8 cellular contexts compared by ENCODE assay signal in the genomic region with DNA sequence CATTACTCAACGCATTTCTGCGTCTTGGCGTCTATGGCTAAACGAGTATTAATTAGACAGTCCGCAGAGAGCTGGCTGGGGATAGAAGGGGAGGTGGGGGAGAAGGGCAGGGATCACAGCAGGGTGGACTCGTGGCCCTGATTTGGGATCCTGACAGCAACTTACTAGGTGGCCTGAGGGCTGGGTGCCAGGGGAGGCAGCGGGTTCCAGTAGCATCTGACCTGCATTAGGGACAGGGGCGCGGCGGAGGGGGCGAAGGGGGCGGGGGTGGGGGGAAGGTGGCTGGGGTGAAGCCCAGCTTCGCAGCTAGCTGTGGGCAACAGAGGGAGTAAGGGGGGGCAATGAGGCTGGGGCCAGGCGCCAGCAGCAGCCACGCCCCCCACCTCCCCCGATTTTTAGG. TPM values are rescaled to one million over a fixed set of nuclear protein-coding genes. Genes with fewer than 3 reads are reported as not detected.
DNase-seq lines count a peak whose midpoint lies in the region; ATAC-seq and TF ChIP-seq lines count a peak whose summit lies in the region.

No MANE protein-coding gene starts in this region.

- H2AFZ ChIP-seq in GM23248: peak overlapping the region; percentile 92

- no peak for TF ChIP-seq CTCF in sigmoid colon (IDR thresholded peaks at IDR 0.05)

- H3K4me3 ChIP-seq in GM23248: peak overlapping the region; percentile 91
- peak overlapping the region; percentile 94 for H3K4me3 ChIP-seq in right cardiac atrium (ENCODE audit: low read length)
- peak overlapping the region; percentile 64 to 95 (median 84) for H3K4me3 ChIP-seq in sigmoid colon

- H3K27me3 Mint-ChIP-seq in activated T-helper 1 cell treated with anti-CD3 and anti-CD28 coated beads, Interleukin-12 subunit alpha, Interleukin-12 subunit beta, Interleukin-2, Interleukin-4 antibody, amounts not matched to agents 30 ng/mL and 10 ng/mL and 1 ng/mL, durations not matched to agents 14 hours and 24 hours and 36 hours (ENCODE audit: insufficient read depth): peaks cover 47% of the 10 kb centered on the region

- DNase-seq in GM23248 (peak; percentile 44), right cardiac atrium (peak; percentile 59 to 82 (median 80)), sigmoid colon (peak; percentile 84)
- no peak for DNase-seq in activated T-helper 1 cell treated with anti-CD3 and anti-CD28 coated beads, Interleukin-12 subunit alpha, Interleukin-12 subunit beta, Interleukin-2, Interleukin-4 antibody, amounts not matched to agents 30 ng/mL and 10 ng/mL and 1 ng/mL, durations not matched to agents 14 hours and 24 hours and 36 hours (ENCODE audit: low spot score)
- no peak for DNase-seq in central memory CD4-positive, alpha-beta T cell
- DNase-seq in activated CD4-positive, alpha-beta T cell treated with anti-CD3 and anti-CD28 coated beads for 48 hours: no peak

- WGBS in GM23248 (ENCODE audit: low coverage in 1 of 2, low lambda C conversion rate in 2 of 2, missing lambda C conversion rate in 2 of 2), 2 experiments: 2% methylated on average over 7 to 16 of the region's 16 CpGs
- WGBS in right cardiac atrium: 10% methylated on average over 16 of the region's 16 CpGs
- 21 to 28% methylated on average over 16 of the region's 16 CpGs for WGBS in sigmoid colon, 2 donors

- H3K4me1 Mint-ChIP-seq in activated T-helper 1 cell treated with anti-CD3 and anti-CD28 coated beads, Interleukin-12 subunit alpha, Interleukin-12 subunit beta, Interleukin-2, Interleukin-4 antibody, amounts not matched to agents 30 ng/mL and 10 ng/mL and 1 ng/mL, durations not matched to agents 14 hours and 24 hours and 36 hours (ENCODE audit: low read depth): peaks cover 11% of the 10 kb centered on the region

- H3K4me3 Mint-ChIP-seq in activated T-helper 1 cell treated with anti-CD3 and anti-CD28 coated beads, Interleukin-12 subunit alpha, Interleukin-12 subunit beta, Interleukin-2, Interleukin-4 antibody, amounts not matched to agents 30 ng/mL and 10 ng/mL and 1 ng/mL, durations not matched to agents 14 hours and 24 hours and 36 hours: peak overlapping the region; percentile 48

- H3K9me2 ChIP-seq in GM23248 (ENCODE audit: insufficient read depth): no peaks in the 10 kb centered on the region

- H3K27ac ChIP-seq in GM23248 (no peak overlapping the region), right cardiac atrium (ENCODE audit: low read length) (peak overlapping the region; percentile 96), sigmoid colon (peak overlapping the region; percentile 93 to 98 (median 95))

- peak overlapping the region; percentile 83 for H3K9ac ChIP-seq in GM23248

- H3K27me3 ChIP-seq in GM23248 (replicated peaks; ENCODE audit: insufficient read depth): no peaks in the 10 kb centered on the region
- H3K27me3 ChIP-seq in right cardiac atrium (ENCODE audit: control insufficient read depth, insufficient read depth): no peaks in the 10 kb centered on the region
- no peaks in the 10 kb centered on the region for H3K27me3 ChIP-seq in sigmoid colon

- TF ChIP-seq POLR2A in sigmoid colon (IDR thresholded peaks at IDR 0.05): no peak

- in situ Hi-C loops in GM23248 (cut with MboI): no loop called here

- intact Hi-C loops in activated T-helper 1 cell treated with anti-CD3 and anti-CD28 coated beads, Interleukin-12 subunit alpha, Interleukin-12 subunit beta, Interleukin-2, Interleukin-4 antibody, amounts not matched to agents 30 ng/mL and 10 ng/mL and 1 ng/mL, durations not matched to agents 14 hours and 24 hours and 36 hours (cut with micrococcal nuclease): no loop called here
- intact Hi-C loops in right cardiac atrium (cut with DNase I) (no loop called here), sigmoid colon (cut with DNase I) (loop anchor here (5.0 kb wide), 2 partner anchors 260 to 1295 kb away; partner anchors contain the start of gene MX1)

- H3K9me3 ChIP-seq in GM23248 (ENCODE audit: low read depth) (no peaks in the 10 kb centered on the region), right cardiac atrium (ENCODE audit: control insufficient read depth, low read length) (no peaks in the 10 kb centered on the region), sigmoid colon (no peaks in the 10 kb centered on the region)

- no peaks in the 10 kb centered on the region for H3K9me3 Mint-ChIP-seq in activated T-helper 1 cell treated with anti-CD3 and anti-CD28 coated beads, Interleukin-12 subunit alpha, Interleukin-12 subunit beta, Interleukin-2, Interleukin-4 antibody, amounts not matched to agents 30 ng/mL and 10 ng/mL and 1 ng/mL, durations not matched to agents 14 hours and 24 hours and 36 hours

- no peaks in the 10 kb centered on the region for H3K36me3 ChIP-seq in GM23248 (ENCODE audit: low read depth)
- no peaks in the 10 kb centered on the region for H3K36me3 ChIP-seq in sigmoid colon

- no peak overlapping the region for H3K27ac Mint-ChIP-seq in activated T-helper 1 cell treated with anti-CD3 and anti-CD28 coated beads, Interleukin-12 subunit alpha, Interleukin-12 subunit beta, Interleukin-2, Interleukin-4 antibody, amounts not matched to agents 30 ng/mL and 10 ng/mL and 1 ng/mL, durations not matched to agents 14 hours and 24 hours and 36 hours

- no peak for TF ChIP-seq EP300 in sigmoid colon (IDR thresholded peaks at IDR 0.05)

- H3K79me2 ChIP-seq in GM23248 (ENCODE audit: insufficient read depth): peaks cover 27% of the 10 kb centered on the region

- H4K20me1 ChIP-seq in GM23248 (ENCODE audit: insufficient read depth): no peaks in the 10 kb centered on the region

- ATAC-seq in right cardiac atrium (peak; percentile 6 to 7), GM19467 (IDR thresholded peaks at IDR 0.05; ENCODE audit: unreplicated experiment) (no peak), GM21825 (IDR thresholded peaks at IDR 0.05; ENCODE audit: unreplicated experiment) (no peak)

- H3K4me2 ChIP-seq in GM23248 (ENCODE audit: unreplicated experiment): peak overlapping the region; percentile 77

- H3K4me1 ChIP-seq in GM23248 (ENCODE audit: insufficient read depth) (peaks cover 11% of the 10 kb centered on the region), right cardiac atrium (ENCODE audit: control insufficient read depth, insufficient read depth, low read length) (peaks cover 11% of the 10 kb centered on the region), sigmoid colon (peaks cover 0 to 30% (median 27%) of the 10 kb centered on the region in 4 donors)

- peaks cover 8% of the 10 kb centered on the region; the same call in 1 of the 2 replicates for H3F3A ChIP-seq in GM23248 (ENCODE audit: insufficient read depth)

- H3K36me3 Mint-ChIP-seq in activated T-helper 1 cell treated with anti-CD3 and anti-CD28 coated beads, Interleukin-12 subunit alpha, Interleukin-12 subunit beta, Interleukin-2, Interleukin-4 antibody, amounts not matched to agents 30 ng/mL and 10 ng/mL and 1 ng/mL, durations not matched to agents 14 hours and 24 hours and 36 hours (ENCODE audit: low read depth): no peaks in the 10 kb centered on the region

RNA-seq across cellular contexts. Expression of gene BACE2, which starts 1.0 kb away (rescaled TPM):
- 77.8 and 97.8 TPM in 2 replicates for total RNA-seq in GM23248 (2014; rRNA removed; shearing (Covaris generic))
- 67.0 and 69.5 TPM in 2 replicates for polyA plus RNA-seq in GM23248 (2016; fragmentation: Nextera tagmentation; extraction: Ambion mirVana)
- total RNA-seq in activated T-helper 1 cell treated with anti-CD3 and anti-CD28 coated beads, Interleukin-12 subunit alpha, Interleukin-12 subunit beta, Interleukin-2, Interleukin-4 antibody, amounts not matched to agents 30 ng/mL and 10 ng/mL and 1 ng/mL, durations not matched to agents 14 hours and 24 hours and 36 hours: 0.81 and 1.8 TPM in 2 replicates
- total RNA-seq in right cardiac atrium: 10 to 100 TPM; 26.3 to 34.0 (median 27.5) TPM
- polyA plus RNA-seq in right cardiac atrium: 11.7 TPM
- total RNA-seq in sigmoid colon: 100 to 1,000 TPM in 1 of 4 donors, 10 to 100 TPM in 3; 52.1 to 204 (median 53.1) TPM
- polyA plus RNA-seq in sigmoid colon: 10 to 100 TPM; 12.0 to 71.6 (median 13.2) TPM

Comparison
In these comparisons a context has a peak if more than half of its experiments do, and no peak if none do; other contexts are left out.
1. DNase-seq: peak in GM23248 (single experiment), right cardiac atrium (3 of 3) and sigmoid colon (single experiment); none in activated T-helper 1 cell treated with anti-CD3 and anti-CD28 coated beads, Interleukin-12 subunit alpha, Interleukin-12 subunit beta, Interleukin-2, Interleukin-4 antibody, amounts not matched to agents 30 ng/mL and 10 ng/mL and 1 ng/mL, durations not matched to agents 14 hours and 24 hours and 36 hours (single experiment), central memory CD4-positive, alpha-beta T cell (single experiment) and activated CD4-positive, alpha-beta T cell treated with anti-CD3 and anti-CD28 coated beads for 48 hours (single experiment).
2. ATAC-seq: peak in right cardiac atrium (2 of 2); none in GM19467 (single experiment) and GM21825 (single experiment).
3. Peak in every context shown above with its lines, with median percentiles within 50 percentile points of each other: H3K4me3 ChIP-seq.